In genomic region chr13:32316476-32316875, GRCh38 we compare ENCODE assay signal across 8 cellular contexts. TPM values are rescaled to one million over a fixed set of nuclear protein-coding genes. Genes with fewer than 3 reads are reported as not detected.
DNase-seq lines count a peak whose midpoint lies in the region; ATAC-seq and TF ChIP-seq lines count a peak whose summit lies in the region.

No MANE protein-coding gene starts in this region.

- peak overlapping the region; percentile 76; the same call in 1 of the 2 replicates for H3K27ac ChIP-seq in VCaP
- peak overlapping the region; percentile 99 for H3K27ac ChIP-seq in hepatocyte

- no peaks in the 10 kb centered on the region for H4K20me1 ChIP-seq in hepatocyte (ENCODE audit: insufficient read depth, poor library complexity, severe bottlenecking)

- TF ChIP-seq CTCF in VCaP (conservative IDR thresholded peaks at IDR 0.05) (no peak), hepatocyte (IDR thresholded peaks at IDR 0.05; ENCODE audit: poor library complexity) (no peak), type B pancreatic cell (conservative IDR thresholded peaks at IDR 0.05) (no peak), GM13976 (IDR thresholded peaks at IDR 0.05; ENCODE audit: borderline replicate concordance, control extremely low read depth, extremely low read depth, insufficient read depth, missing control alignments) (no peak)

- H3K36me3 ChIP-seq in hepatocyte (replicated peaks; ENCODE audit: insufficient read depth, low read depth) = no peaks in the 10 kb centered on the region

- peak overlapping the region; percentile 91 for H3K4me2 ChIP-seq in hepatocyte

- no peak for ATAC-seq in HG02870 (IDR thresholded peaks at IDR 0.05; ENCODE audit: unreplicated experiment)

- H3K9me3 ChIP-seq in hepatocyte (ENCODE audit: low read depth) = no peaks in the 10 kb centered on the region

- H3K27me3 Mint-ChIP-seq in activated naive CD4-positive, alpha-beta T cell treated with anti-CD3 and anti-CD28 coated beads, Interleukin-2, amount 50 U/mL, for 24 hours = no peaks in the 10 kb centered on the region
- no peaks in the 10 kb centered on the region for H3K27me3 Mint-ChIP-seq in type B pancreatic cell

- H3K9me2 ChIP-seq in hepatocyte (replicated peaks; ENCODE audit: insufficient read depth) = no peaks in the 10 kb centered on the region

- H3K4me3 ChIP-seq in hepatocyte = peak overlapping the region; percentile 79

- H3K36me3 Mint-ChIP-seq in activated naive CD4-positive, alpha-beta T cell treated with anti-CD3 and anti-CD28 coated beads, Interleukin-2, amount 50 U/mL, for 24 hours = peaks cover 1% of the 10 kb centered on the region
- H3K36me3 Mint-ChIP-seq in type B pancreatic cell = peaks cover 3% of the 10 kb centered on the region

- H3K4me3 Mint-ChIP-seq in activated naive CD4-positive, alpha-beta T cell treated with anti-CD3 and anti-CD28 coated beads, Interleukin-2, amount 50 U/mL, for 24 hours = peak overlapping the region; percentile 96
- peak overlapping the region; percentile 97 for H3K4me3 Mint-ChIP-seq in type B pancreatic cell

- H3K27ac Mint-ChIP-seq in activated naive CD4-positive, alpha-beta T cell treated with anti-CD3 and anti-CD28 coated beads, Interleukin-2, amount 50 U/mL, for 24 hours = no peak overlapping the region
- peak overlapping the region; percentile 15 for H3K27ac Mint-ChIP-seq in type B pancreatic cell

- no peaks in the 10 kb centered on the region for H3K9me3 Mint-ChIP-seq in activated naive CD4-positive, alpha-beta T cell treated with anti-CD3 and anti-CD28 coated beads, Interleukin-2, amount 50 U/mL, for 24 hours
- no peaks in the 10 kb centered on the region for H3K9me3 Mint-ChIP-seq in type B pancreatic cell

- H3K27me3 ChIP-seq in hepatocyte = no peaks in the 10 kb centered on the region

- H3K4me1 ChIP-seq in hepatocyte (ENCODE audit: insufficient read depth) = no peaks in the 10 kb centered on the region

- peak overlapping the region; percentile 100 for H2AFZ ChIP-seq in hepatocyte

- WGBS in hepatocyte (ENCODE audit: low lambda C conversion rate, missing lambda C conversion rate) = 69% methylated on average over 6 of the region's 6 CpGs

- DNase-seq in activated naive CD4-positive, alpha-beta T cell treated with Interleukin-2 at 50 U/mL for 16 hours = no peak
- DNase-seq in hepatocyte (ENCODE audit: low spot score) (no peak), type B pancreatic cell (ENCODE audit: extremely low spot score, unreplicated experiment) (no peak), GM13976 (ENCODE audit: low spot score) (no peak)
- no peak for DNase-seq in stimulated activated CD4-positive, alpha-beta T cell treated with anti-CD3 and anti-CD28 coated beads, Interleukin-4, amount 100 ng/mL, for 1 hour

- H3K79me2 ChIP-seq in hepatocyte = no peaks in the 10 kb centered on the region

- in situ Hi-C loops in GM13976 (cut with MboI; ENCODE audit: low sequenced_read_pairs, unreplicated experiment) = loop anchor here (10.0 kb wide), 2 partner anchors 292 to 402 kb away; no protein-coding TSS in a partner anchor

- H3K4me1 Mint-ChIP-seq in activated naive CD4-positive, alpha-beta T cell treated with anti-CD3 and anti-CD28 coated beads, Interleukin-2, amount 50 U/mL, for 24 hours = peaks cover 10% of the 10 kb centered on the region
- H3K4me1 Mint-ChIP-seq in type B pancreatic cell (ENCODE audit: unreplicated experiment) = peaks cover 13% of the 10 kb centered on the region

RNA-seq across cellular contexts. Expression of gene BRCA2, which starts 1.2 kb away (rescaled TPM):
- total RNA-seq in hepatocyte = 2.4 and 2.8 TPM in 2 replicates
- 1.4 and 2.9 TPM in 2 replicates for polyA plus RNA-seq in hepatocyte
- total RNA-seq in type B pancreatic cell (ENCODE audit: low replicate concordance) = 4.3 and 10.6 TPM in 2 replicates

RNA-seq across cellular contexts. Expression of gene ZAR1L, which starts 1.3 kb away (rescaled TPM):
- total RNA-seq in hepatocyte (not detected in 2 replicates), type B pancreatic cell (ENCODE audit: low replicate concordance) (not detected in 2 replicates)
- not detected in 2 replicates for polyA plus RNA-seq in hepatocyte
